In genomic region chr1:3556336-3556735, GRCh38 we compare ENCODE assay signal across 1 cellular context.
TF ChIP-seq lines count a peak whose summit lies in the region.

No MANE protein-coding gene starts in this region.

TF ChIP-seq in WTC11, 78 proteins besides CTCF, POLR2A, EP300 and RAD21 (continued from another document):
- TF ChIP-seq ESRRA (CRISPR knock-in tag; IDR thresholded peaks at IDR 0.05; ENCODE audit: borderline replicate concordance) (no peak), ARID4B (CRISPR knock-in tag; IDR thresholded peaks at IDR 0.05; ENCODE audit: borderline replicate concordance) (no peak), GABPB1 (CRISPR knock-in tag; IDR thresholded peaks at IDR 0.05) (no peak), FOXJ3 (CRISPR knock-in tag; IDR thresholded peaks at IDR 0.05; ENCODE audit: borderline replicate concordance) (no peak), ZNF425 (CRISPR knock-in tag; conservative IDR thresholded peaks at IDR 0.05) (no peak), FOXK1 (CRISPR knock-in tag; IDR thresholded peaks at IDR 0.05) (no peak), RORB (CRISPR knock-in tag; IDR thresholded peaks at IDR 0.05) (no peak), ZNF671 (CRISPR knock-in tag; IDR thresholded peaks at IDR 0.05) (no peak), NR1H2 (CRISPR knock-in tag; IDR thresholded peaks at IDR 0.05) (no peak), MYBL2 (CRISPR knock-in tag; IDR thresholded peaks at IDR 0.05) (no peak), NR2C2 (CRISPR knock-in tag; IDR thresholded peaks at IDR 0.05) (no peak)
